Comparison of ENCODE assay signal across 15 cellular contexts in the genomic region with DNA sequence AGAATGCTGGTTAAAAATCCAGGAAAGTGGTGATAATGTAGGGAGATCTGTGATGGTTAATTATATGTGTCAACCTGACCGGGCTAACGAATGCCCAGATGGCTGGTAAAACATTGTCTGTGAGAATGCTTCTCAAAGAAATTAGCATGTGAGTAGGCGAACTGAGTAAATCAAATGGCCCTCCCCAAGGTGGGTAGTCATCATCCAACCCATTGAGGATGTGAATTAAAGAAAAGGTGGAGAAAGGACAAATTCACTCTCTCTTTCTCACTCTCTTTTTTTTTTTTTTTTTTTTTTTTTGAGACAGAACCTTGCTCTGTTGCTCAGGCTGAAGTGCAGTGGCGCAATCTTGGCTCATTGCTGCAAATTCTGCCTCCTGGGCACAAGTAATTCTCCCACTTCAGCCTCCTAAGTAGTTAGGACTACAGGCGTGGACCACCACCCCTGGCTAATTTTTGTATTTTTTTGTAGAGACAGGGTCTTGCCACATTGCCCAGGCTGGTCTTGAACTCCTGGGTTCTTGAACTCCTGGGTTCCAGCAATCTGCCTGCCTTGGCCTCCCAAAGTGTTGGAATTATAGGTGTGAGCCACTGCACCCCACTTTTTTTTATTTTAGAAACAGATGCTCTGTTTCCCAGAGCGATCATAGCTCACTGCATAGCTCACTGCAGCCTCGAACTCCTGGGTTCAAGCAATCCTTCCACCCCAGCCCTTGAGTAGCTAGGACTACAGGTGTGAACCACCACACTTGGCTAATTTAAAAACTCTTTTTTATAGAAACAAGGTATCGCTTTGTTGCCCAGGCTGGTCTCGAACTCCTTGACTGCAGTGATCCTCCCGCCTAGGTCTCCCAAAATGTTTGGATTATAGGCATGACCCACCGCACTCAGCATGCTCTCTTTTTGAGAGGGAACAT. TPM values are rescaled to one million over a fixed set of nuclear protein-coding genes. Genes with fewer than 3 reads are reported as not detected.
DNase-seq lines count a peak whose midpoint lies in the region; ATAC-seq and TF ChIP-seq lines count a peak whose summit lies in the region.
"Had no signal": no experiment of that assay in that cellular context is flagged by ENCODE, and none has a peak within 500 bp of the region (broad histone marks: within the 10 kb centered on the region; RNA-seq: fewer than 3 reads in every experiment).

No MANE protein-coding gene starts in this region.

- in situ Hi-C loops in brain microvascular endothelial cell (cut with HindIII; ENCODE audit: low pct_ligation_motif_present, low sequenced_read_pairs), result no loop called here

- H3K27me3 Mint-ChIP-seq in T-helper 17 cell, result no peaks in the 10 kb centered on the region

- H3K27ac Mint-ChIP-seq in T-helper 17 cell, result no peak overlapping the region
- H3K27ac Mint-ChIP-seq: CD8-positive, alpha-beta T cell had no signal

- peak; percentile 40 for DNase-seq in RPMI8226
- no peak for DNase-seq in left lung
- no peak for DNase-seq in brain microvascular endothelial cell
- DNase-seq in germinal center (ENCODE audit: low spot score), result no peak
- DNase-seq in T-helper 17 cell, result no peak
- DNase-seq: activated gamma-delta T cell; CD8-positive, alpha-beta T cell; central memory CD4-positive, alpha-beta T cell; erythroblast; NCI-H1694 treated with DMSO at 0.1 percent for 48 hours; NK-92 treated with Interleukin-12 subunit alpha and Interleukin-12 subunit beta, amount 100 ng/mL, for 24 hours; nucleus accumbens had no signal

- TF ChIP-seq CTCF in left lung (IDR thresholded peaks at IDR 0.05) (no peak), brain microvascular endothelial cell (IDR thresholded peaks at IDR 0.05; ENCODE audit: low read depth, low read length, missing control alignments) (no peak)

- no peaks in the 10 kb centered on the region for H3K36me3 Mint-ChIP-seq in T-helper 17 cell (ENCODE audit: low read depth)
- H3K36me3 Mint-ChIP-seq: CD8-positive, alpha-beta T cell had no signal

- H3K4me1 ChIP-seq in left lung, result no peaks in the 10 kb centered on the region

- H3K4me3 Mint-ChIP-seq in T-helper 17 cell, result no peak overlapping the region
- H3K4me3 Mint-ChIP-seq: CD8-positive, alpha-beta T cell had no signal

- intact Hi-C loops in left lung (cut with DNase I), result no loop called here

- H3K36me3 ChIP-seq in left lung (no peaks in the 10 kb centered on the region), brain microvascular endothelial cell (replicated peaks) (no peaks in the 10 kb centered on the region)

- peak; percentile 14 for ATAC-seq in GM21447 (IDR thresholded peaks at IDR 0.05; ENCODE audit: unreplicated experiment)
- peak; percentile 23 for ATAC-seq in HG02571 (IDR thresholded peaks at IDR 0.05; ENCODE audit: unreplicated experiment)
- peak; percentile 37 for ATAC-seq in left lung
- ATAC-seq in HG03045 (IDR thresholded peaks at IDR 0.05; ENCODE audit: unreplicated experiment), result no peak
- ATAC-seq in T-helper 17 cell, result no peak

- H3K27me3 ChIP-seq in left lung (no peaks in the 10 kb centered on the region), brain microvascular endothelial cell (replicated peaks) (no peaks in the 10 kb centered on the region)

- H3K4me3 ChIP-seq in left lung (no peak overlapping the region), brain microvascular endothelial cell (ENCODE audit: low read depth, low read length) (no peak overlapping the region)

- H3K9me3 ChIP-seq in left lung (no peaks in the 10 kb centered on the region), T-helper 17 cell (ENCODE audit: control insufficient read depth, low read length, poor library complexity, severe bottlenecking) (no peaks in the 10 kb centered on the region)

- H3K27ac ChIP-seq in left lung (peak overlapping the region in 1 of 2 donors; percentile 5), brain microvascular endothelial cell (no peak overlapping the region)

- H3K4me1 Mint-ChIP-seq in T-helper 17 cell, result peaks cover 5% of the 10 kb centered on the region

RNA-seq across cellular contexts. Expression of a gene that starts 22.0 kb away (rescaled TPM):
- total RNA-seq in left lung, result 1 to 10 TPM; 2.2 to 4.8 TPM
- not detected for total RNA-seq in T-helper 17 cell
- total RNA-seq: CD8-positive, alpha-beta T cell had no signal

RNA-seq across cellular contexts. Expression of a gene that starts 32.0 kb away (rescaled TPM):
- total RNA-seq in left lung, result 10 to 100 TPM in 1 of 2 donors, 1 to 10 TPM in 1; 9.3 to 10.3 TPM
- under 1 TPM; 0.29 to 0.55 TPM for total RNA-seq in T-helper 17 cell
- total RNA-seq: CD8-positive, alpha-beta T cell had no signal

RNA-seq across cellular contexts. Expression of a gene that starts 58.0 kb away (rescaled TPM):
- total RNA-seq in left lung (10 to 100 TPM; 56.3 to 69.1 TPM), T-helper 17 cell (under 1 TPM in 1 of 2 donors, not detected in 1; 0.17 TPM)

Comparison
In these comparisons a context has a peak if more than half of its experiments do, and no peak if none do; other contexts are left out.
1. ATAC-seq: peak in GM21447 (single experiment), HG02571 (single experiment) and left lung (single experiment); none in HG03045 (single experiment) and T-helper 17 cell (single experiment).
2. RNA of a gene that starts 32.0 kb away (total RNA-seq): 9.3 to 10.3 TPM in left lung; 0.29 to 0.55 TPM in T-helper 17 cell; every median in the first group is over 4 times any median in the second.
3. RNA of a gene that starts 58.0 kb away (total RNA-seq): 56.3 to 69.1 TPM in left lung; 0.17 TPM in T-helper 17 cell; every median in the first group is over 10 times any median in the second.